8 cellular contexts compared by ENCODE assay signal in genomic region chr4:3291411-3291968, GRCh38. TPM values are rescaled to one million over a fixed set of nuclear protein-coding genes. Genes with fewer than 3 reads are reported as not detected.
DNase-seq lines count a peak whose midpoint lies in the region; ATAC-seq and TF ChIP-seq lines count a peak whose summit lies in the region.

No MANE protein-coding gene starts in this region.

- in situ Hi-C loops in transverse colon (cut with MboI; ENCODE audit: low pct_ligation_motif_present in 1 of 4, low pct_unique_long_range_greater_than_20kb in 1 of 4, low sequenced_read_pairs in 3 of 4) = no loop called here

- H3K4me3 ChIP-seq in BLaER1 treated with 17β-estradiol and CSF1 and Interleukin-3, amounts not matched to agents 10 nM and 100 nM = peak overlapping the region; percentile 68 to 90 (median 76)
- H3K4me3 ChIP-seq in breast epithelium (peak overlapping the region; percentile 78 to 84 (median 83)), right lobe of liver (peak overlapping the region; percentile 65 to 96 (median 92)), transverse colon (peak overlapping the region; percentile 57 to 94 (median 81))

- POLR2A ChIA-PET in HEK293T (lab: Yijun Ruan, JAX) = interaction anchor here (1.8 to 1.9 kb wide), 2 partner anchors 13 to 14 kb away, joined by 5 to 6 read pairs; no protein-coding TSS in a partner anchor

- DNase-seq in breast epithelium (ENCODE audit: low spot score in 2 of 2) (peak; percentile 80 to 81), right lobe of liver (peak; percentile 55 to 78 (median 74)), transverse colon (peak; percentile 67), HEK293T (ENCODE audit: extremely low spot score) (no peak), superior temporal gyrus (ENCODE audit: extremely low spot score) (no peak)

- TF ChIP-seq POLR2A in breast epithelium (IDR thresholded peaks at IDR 0.05) = no peak
- no peak for TF ChIP-seq POLR2A in right lobe of liver (IDR thresholded peaks at IDR 0.05)
- TF ChIP-seq POLR2A in transverse colon (IDR thresholded peaks at IDR 0.05) = no peak

- CTCF ChIA-PET in HEK293T (lab: Yijun Ruan, JAX) = interaction anchor here (0.7 kb wide), 1 partner anchor 27 kb away, joined by 3 read pairs; no protein-coding TSS in a partner anchor

- ATAC-seq in right lobe of liver (peak; percentile 0 to 22 (median 12)), HG03469 (IDR thresholded peaks at IDR 0.05; ENCODE audit: unreplicated experiment) (no peak)

- WGBS in right lobe of liver (ENCODE audit: insufficient coverage, low coverage, low lambda C conversion rate, missing lambda C conversion rate) = 46% methylated on average over 16 of the region's 24 CpGs
- WGBS in transverse colon (ENCODE audit: low coverage in 1 of 2), 2 donors = 37% methylated on average over 24 of the region's 24 CpGs; no CpG with 5 or more reads in 1 of the 2 donors

- peaks cover 0 to 23% (median 0%) of the 10 kb centered on the region in 11 experiments; a peak in 5 of 22 replicates for H3K27me3 ChIP-seq in BLaER1 treated with 17β-estradiol and CSF1 and Interleukin-3, amounts not matched to agents 10 nM and 100 nM
- H3K27me3 ChIP-seq in breast epithelium (no peaks in the 10 kb centered on the region), right lobe of liver (no peaks in the 10 kb centered on the region), transverse colon (peaks cover 16% of the 10 kb centered on the region)

- peaks cover 53 to 89% (median 85%) of the 10 kb centered on the region in 10 experiments for H3K4me1 ChIP-seq in BLaER1 treated with 17β-estradiol and CSF1 and Interleukin-3, amounts not matched to agents 10 nM and 100 nM
- H3K4me1 ChIP-seq in breast epithelium (peaks cover 3 to 8% of the 10 kb centered on the region in 2 donors), right lobe of liver (peaks cover 0 to 6% (median 3%) of the 10 kb centered on the region in 4 donors), transverse colon (peaks cover 0 to 24% (median 10%) of the 10 kb centered on the region in 4 donors)

- peak overlapping the region; percentile 79 to 95 (median 87) for H3K9ac ChIP-seq in BLaER1 treated with 17β-estradiol and CSF1 and Interleukin-3, amounts not matched to agents 10 nM and 100 nM

- H4K20me1 ChIP-seq in BLaER1 treated with 17β-estradiol and CSF1 and Interleukin-3, amounts not matched to agents 10 nM and 100 nM = peaks cover 3 to 36% (median 24%) of the 10 kb centered on the region in 11 experiments; a peak in 16 of 22 replicates

- H3K9me3 ChIP-seq in BLaER1 treated with 17β-estradiol and CSF1 and Interleukin-3, amounts not matched to agents 10 nM and 100 nM (replicated peaks in 1 of 11) = peaks cover 0 to 8% (median under 1%) of the 10 kb centered on the region in 11 experiments; a peak in 7 of 22 replicates
- H3K9me3 ChIP-seq in breast epithelium = no peaks in the 10 kb centered on the region
- no peaks in the 10 kb centered on the region for H3K9me3 ChIP-seq in right lobe of liver
- no peaks in the 10 kb centered on the region for H3K9me3 ChIP-seq in transverse colon

- H3K4me2 ChIP-seq in BLaER1 treated with 17β-estradiol and CSF1 and Interleukin-3, amounts not matched to agents 10 nM and 100 nM = peak overlapping the region; percentile 88 to 100 (median 97)

- intact Hi-C loops in breast epithelium (cut with DNase I; ENCODE audit: low total_unique reads) (no loop called here), right lobe of liver (cut with DNase I) (no loop called here), transverse colon (cut with DNase I; ENCODE audit: low total_unique reads) (no loop called here)

- peak in 1 of 3 donors; percentile 31 for TF ChIP-seq CTCF in breast epithelium (IDR thresholded peaks at IDR 0.05)
- TF ChIP-seq CTCF in right lobe of liver (IDR thresholded peaks at IDR 0.05) = peak in 1 of 4 donors; percentile 3
- TF ChIP-seq CTCF in transverse colon (IDR thresholded peaks at IDR 0.05) = peak in 2 of 5 experiments; percentile 29 to 33

- TF ChIP-seq EP300 in Ishikawa (IDR thresholded peaks at IDR 0.05; ENCODE audit: borderline replicate concordance) = no peak
- no peak for TF ChIP-seq EP300 in transverse colon (IDR thresholded peaks at IDR 0.05; ENCODE audit: low read depth)

- H3K27ac ChIP-seq in BLaER1 treated with 17β-estradiol and CSF1 and Interleukin-3, amounts not matched to agents 10 nM and 100 nM = peak overlapping the region; percentile 47 to 97 (median 87); a peak in 21 of 22 replicates
- H3K27ac ChIP-seq in breast epithelium (peak overlapping the region; percentile 96), right lobe of liver (peak overlapping the region; percentile 74 to 86 (median 77)), transverse colon (peak overlapping the region; percentile 92 to 97 (median 94))

- peaks cover 0 to 12% (median 8%) of the 10 kb centered on the region in 11 experiments; a peak in 13 of 22 replicates for H3K36me3 ChIP-seq in BLaER1 treated with 17β-estradiol and CSF1 and Interleukin-3, amounts not matched to agents 10 nM and 100 nM
- no peaks in the 10 kb centered on the region for H3K36me3 ChIP-seq in breast epithelium
- H3K36me3 ChIP-seq in right lobe of liver = no peaks in the 10 kb centered on the region
- no peaks in the 10 kb centered on the region for H3K36me3 ChIP-seq in transverse colon

- TF ChIP-seq RAD21 in Ishikawa (IDR thresholded peaks at IDR 0.05; ENCODE audit: low read depth) = no peak; the same call in 1 of the 2 replicates

TF ChIP-seq in Ishikawa, 13 proteins besides CTCF, POLR2A, EP300 and RAD21:
- peak; percentile 80 for TF ChIP-seq NFIC (IDR thresholded peaks at IDR 0.05)
- 0 out of 2 replicates have a peak, but pooled peaks have one; percentile 54 for TF ChIP-seq TCF12 (IDR thresholded peaks at IDR 0.05; ENCODE audit: low read depth)
- 0 out of 2 replicates have a peak, but pooled peaks have one; percentile 14 for TF ChIP-seq TEAD4 (IDR thresholded peaks at IDR 0.05)
- no peak for TF ChIP-seq CEBPB (IDR thresholded peaks at IDR 0.05)

TF ChIP-seq in HEK293T, 16 proteins besides CTCF, POLR2A, EP300 and RAD21:
- no peak for TF ChIP-seq TARDBP (IDR thresholded peaks at IDR 0.05)
- no peak for TF ChIP-seq SP1 (IDR thresholded peaks at IDR 0.05)
- no peak for TF ChIP-seq NFRKB (IDR thresholded peaks at IDR 0.05)
- no peak for TF ChIP-seq BHLHE40 (IDR thresholded peaks at IDR 0.05; ENCODE audit: borderline replicate concordance)
- TF ChIP-seq FOXA1 (IDR thresholded peaks at IDR 0.05) = no peak
- TF ChIP-seq PKNOX1 (IDR thresholded peaks at IDR 0.05) = no peak
- no peak for TF ChIP-seq FOXM1 (IDR thresholded peaks at IDR 0.05; ENCODE audit: borderline replicate concordance)
- TF ChIP-seq HDGF (IDR thresholded peaks at IDR 0.05; ENCODE audit: borderline replicate concordance) = no peak
- TF ChIP-seq LEF1 (IDR thresholded peaks at IDR 0.05; ENCODE audit: borderline replicate concordance) = no peak

RNA-seq across cellular contexts. Expression of gene RGS12, which starts 1.3 kb away (rescaled TPM):
- total RNA-seq in breast epithelium (10 to 100 TPM; 24.3 to 94.5 (median 29.9) TPM), right lobe of liver (10 to 100 TPM; 15.0 to 29.6 (median 22.1) TPM), transverse colon (10 to 100 TPM; 12.4 to 77.4 (median 17.3) TPM)

RNA-seq across cellular contexts. Expression of gene MSANTD1, which starts 42.5 kb away (rescaled TPM):
- total RNA-seq in breast epithelium = under 1 TPM; 0.48 to 0.88 (median 0.66) TPM
- under 1 TPM in 5 of 6 experiments, not detected in 1; 0.46 to 0.84 (median 0.64) TPM for total RNA-seq in right lobe of liver
- total RNA-seq in transverse colon = 1 to 10 TPM in 1 of 4 donors, under 1 TPM in 2, not detected in 1; 0.68 to 1.3 (median 0.80) TPM

Comparison
In these comparisons a context has a peak if more than half of its experiments do, and no peak if none do; other contexts are left out.
1. DNase-seq: peak in breast epithelium (2 of 2), right lobe of liver (3 of 3) and transverse colon (single experiment); none in HEK293T (single experiment) and superior temporal gyrus (single experiment).
2. Peak in every context shown above with its lines, with median percentiles within 50 percentile points of each other: H3K27ac ChIP-seq and H3K4me3 ChIP-seq.